ENCODE assay signal across 16 cellular contexts in genomic region chr3:29169456-29169855, GRCh38.
DNase-seq lines count a peak whose midpoint lies in the region; ATAC-seq and TF ChIP-seq lines count a peak whose summit lies in the region.
"Had no signal": no experiment of that assay in that cellular context is flagged by ENCODE, and none has a peak within 500 bp of the region (broad histone marks: within the 10 kb centered on the region; RNA-seq: fewer than 3 reads in every experiment).

No MANE protein-coding gene starts in this region.

- TF ChIP-seq CTCF in heart left ventricle (IDR thresholded peaks at IDR 0.05), result no peak
- TF ChIP-seq CTCF in smooth muscle cell (IDR thresholded peaks at IDR 0.05; ENCODE audit: borderline replicate concordance, insufficient read depth, poor library complexity, severe bottlenecking), result no peak
- no peak for TF ChIP-seq CTCF in WERI-Rb-1 (IDR thresholded peaks at IDR 0.05; ENCODE audit: low read depth, low read length)

- H3K4me1 ChIP-seq in heart left ventricle, result peaks cover 0 to 35% (median 10%) of the 10 kb centered on the region in 12 donors
- peaks cover 13% of the 10 kb centered on the region for H3K4me1 ChIP-seq in smooth muscle cell (ENCODE audit: low read depth)

- POLR2A ChIA-PET in T-cell (lab: Charles Lee), result no interaction called here

- H3K4me3 ChIP-seq in heart left ventricle, result no peak overlapping the region
- no peak overlapping the region for H3K4me3 ChIP-seq in smooth muscle cell
- no peak overlapping the region for H3K4me3 ChIP-seq in WERI-Rb-1 (ENCODE audit: low read depth, low read length)

- peaks cover 22 to 36% (median 24%) of the 10 kb centered on the region in 3 donors for H3K4me1 Mint-ChIP-seq in T-cell

- 77 to 82% (median 79%) methylated on average over 4 of the region's 4 CpGs for WGBS in heart left ventricle, 4 donors
- 35% methylated on average over 4 of the region's 4 CpGs for WGBS in smooth muscle cell (ENCODE audit: low lambda C conversion rate)

- no peak overlapping the region for H3K27ac ChIP-seq in heart left ventricle
- H3K27ac ChIP-seq in smooth muscle cell (ENCODE audit: low read depth), result no peak overlapping the region
- no peak overlapping the region for H3K27ac ChIP-seq in WERI-Rb-1
- H3K27ac ChIP-seq: C4-2B had no signal

- ATAC-seq in left ventricle myocardium superior, result no peak
- ATAC-seq in heart left ventricle, result no peak
- ATAC-seq in T-cell (replicated peaks in 1 of 4), result no peak
- ATAC-seq: CD8-positive, alpha-beta T cell had no signal

- peak overlapping the region; percentile 17 for H3K4me2 ChIP-seq in smooth muscle cell

- no peaks in the 10 kb centered on the region for H3K9me3 ChIP-seq in heart left ventricle
- no peaks in the 10 kb centered on the region for H3K9me3 ChIP-seq in smooth muscle cell (replicated peaks; ENCODE audit: low read depth)
- H3K9me3 ChIP-seq in WERI-Rb-1 (ENCODE audit: severe bottlenecking), result no peaks in the 10 kb centered on the region

- no peak overlapping the region for H3K4me3 Mint-ChIP-seq in T-cell
- H3K4me3 Mint-ChIP-seq: B cell; CD8-positive, alpha-beta T cell; H9 had no signal

- no peaks in the 10 kb centered on the region for H3K27me3 Mint-ChIP-seq in T-cell
- H3K27me3 Mint-ChIP-seq: B cell had no signal

- peaks cover 9% of the 10 kb centered on the region for H3F3A ChIP-seq in smooth muscle cell (ENCODE audit: low read depth)

- H3K9me3 Mint-ChIP-seq in T-cell, result peaks cover 0 to 4% (median 3%) of the 10 kb centered on the region in 3 donors
- H3K9me3 Mint-ChIP-seq: H9 had no signal

- H3K36me3 ChIP-seq in heart left ventricle, result no peaks in the 10 kb centered on the region
- H3K36me3 ChIP-seq in smooth muscle cell (ENCODE audit: low read depth), result no peaks in the 10 kb centered on the region
- no peaks in the 10 kb centered on the region for H3K36me3 ChIP-seq in WERI-Rb-1

- no peak for TF ChIP-seq POLR2A in heart left ventricle (IDR thresholded peaks at IDR 0.05)

- H3K27me3 ChIP-seq in heart left ventricle (no peaks in the 10 kb centered on the region), smooth muscle cell (ENCODE audit: low read depth) (no peaks in the 10 kb centered on the region), WERI-Rb-1 (ENCODE audit: insufficient read depth, low read depth, severe bottlenecking) (no peaks in the 10 kb centered on the region)

- no peak overlapping the region for H3K9ac ChIP-seq in smooth muscle cell (ENCODE audit: low read depth)

- no peak overlapping the region for H2AFZ ChIP-seq in smooth muscle cell (ENCODE audit: low read depth)

- no peaks in the 10 kb centered on the region for H3K36me3 Mint-ChIP-seq in T-cell
- H3K36me3 Mint-ChIP-seq: CD8-positive, alpha-beta T cell had no signal

- DNase-seq in NCI-H82 (lab: John Stamatoyannopoulos, UW), result peak; percentile 17
- DNase-seq in NCI-H82 treated with DMSO at 0.1 percent for 48 hours (lab: John Stamatoyannopoulos, UW; ENCODE audit: unreplicated experiment), result no peak
- DNase-seq in left ventricle myocardium superior, result peak; percentile 32
- DNase-seq in heart left ventricle, result no peak
- DNase-seq in T-cell, result no peak
- DNase-seq in smooth muscle cell (lab: John Stamatoyannopoulos, UW; ENCODE audit: unreplicated experiment), result no peak
- no peak for DNase-seq in GM03348 (ENCODE audit: low spot score)
- DNase-seq in WERI-Rb-1, result no peak
- DNase-seq: CD8-positive, alpha-beta T cell; COR-L47; DMS153; DMS79 treated with DMSO at 0.1 percent for 48 hours; GOT3; H9 had no signal

- H4K20me1 ChIP-seq in smooth muscle cell (ENCODE audit: low read depth), result no peaks in the 10 kb centered on the region

- intact Hi-C loops in left ventricle myocardium superior (cut with micrococcal nuclease) (no loop called here), heart left ventricle (cut with DNase I) (loop anchor here in 1 of 10 donors (10.0 kb wide), 1 partner anchor 105 kb away; no protein-coding TSS in a partner anchor)

- no peaks in the 10 kb centered on the region for H3K79me2 ChIP-seq in smooth muscle cell (ENCODE audit: low read depth)

- H3K27ac Mint-ChIP-seq in T-cell, result peak overlapping the region; percentile 5 to 20
- H3K27ac Mint-ChIP-seq: B cell; CD8-positive, alpha-beta T cell; H9 had no signal

- CTCF ChIA-PET in T-cell (lab: Charles Lee), result no interaction called here

Comparison
In these comparisons a context has a peak if more than half of its experiments do, and no peak if none do; other contexts are left out.
1. DNase-seq: peak in NCI-H82 (single experiment) and left ventricle myocardium superior (single experiment); none in NCI-H82 treated with DMSO at 0.1 percent for 48 hours (single experiment), heart left ventricle (0 of 5), T-cell (0 of 34), smooth muscle cell (single experiment), GM03348 (single experiment) and WERI-Rb-1 (single experiment).